Comparison of ENCODE assay signal across 2 cellular contexts in genomic region chr1:64302194-64302593, GRCh38.
TF ChIP-seq lines count a peak whose summit lies in the region.

No MANE protein-coding gene starts in this region.

TF ChIP-seq in HEK293, 187 proteins besides CTCF, POLR2A, EP300 and RAD21:
- TF ChIP-seq ZSCAN30 (tag by site-specific recombination; IDR thresholded peaks at IDR 0.05): no peak
- TF ChIP-seq ZNF366 (tag by site-specific recombination; conservative IDR thresholded peaks at IDR 0.05): peak; percentile 53; the same call in 1 of the 2 replicates

TF ChIP-seq in K562, 482 proteins besides CTCF, POLR2A, EP300 and RAD21:
- TF ChIP-seq TRIM25 (IDR thresholded peaks at IDR 0.05; ENCODE audit: borderline replicate concordance): no peak
- TF ChIP-seq, protein P1, sequence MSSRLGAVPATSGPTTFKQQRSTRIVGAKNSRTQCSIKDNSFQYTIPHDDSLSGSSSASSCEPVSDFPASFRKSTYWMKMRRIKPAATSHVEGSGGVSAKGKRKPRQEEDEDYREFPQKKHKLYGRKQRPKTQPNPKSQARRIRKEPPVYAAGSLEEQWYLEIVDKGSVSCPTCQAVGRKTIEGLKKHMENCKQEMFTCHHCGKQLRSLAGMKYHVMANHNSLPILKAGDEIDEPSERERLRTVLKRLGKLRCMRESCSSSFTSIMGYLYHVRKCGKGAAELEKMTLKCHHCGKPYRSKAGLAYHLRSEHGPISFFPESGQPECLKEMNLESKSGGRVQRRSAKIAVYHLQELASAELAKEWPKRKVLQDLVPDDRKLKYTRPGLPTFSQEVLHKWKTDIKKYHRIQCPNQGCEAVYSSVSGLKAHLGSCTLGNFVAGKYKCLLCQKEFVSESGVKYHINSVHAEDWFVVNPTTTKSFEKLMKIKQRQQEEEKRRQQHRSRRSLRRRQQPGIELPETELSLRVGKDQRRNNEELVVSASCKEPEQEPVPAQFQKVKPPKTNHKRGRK (tag; IDR thresholded peaks at IDR 0.05): peak; percentile 57; the same call in 1 of the 2 replicates
